Comparison of ENCODE assay signal across 9 cellular contexts in the genomic region with DNA sequence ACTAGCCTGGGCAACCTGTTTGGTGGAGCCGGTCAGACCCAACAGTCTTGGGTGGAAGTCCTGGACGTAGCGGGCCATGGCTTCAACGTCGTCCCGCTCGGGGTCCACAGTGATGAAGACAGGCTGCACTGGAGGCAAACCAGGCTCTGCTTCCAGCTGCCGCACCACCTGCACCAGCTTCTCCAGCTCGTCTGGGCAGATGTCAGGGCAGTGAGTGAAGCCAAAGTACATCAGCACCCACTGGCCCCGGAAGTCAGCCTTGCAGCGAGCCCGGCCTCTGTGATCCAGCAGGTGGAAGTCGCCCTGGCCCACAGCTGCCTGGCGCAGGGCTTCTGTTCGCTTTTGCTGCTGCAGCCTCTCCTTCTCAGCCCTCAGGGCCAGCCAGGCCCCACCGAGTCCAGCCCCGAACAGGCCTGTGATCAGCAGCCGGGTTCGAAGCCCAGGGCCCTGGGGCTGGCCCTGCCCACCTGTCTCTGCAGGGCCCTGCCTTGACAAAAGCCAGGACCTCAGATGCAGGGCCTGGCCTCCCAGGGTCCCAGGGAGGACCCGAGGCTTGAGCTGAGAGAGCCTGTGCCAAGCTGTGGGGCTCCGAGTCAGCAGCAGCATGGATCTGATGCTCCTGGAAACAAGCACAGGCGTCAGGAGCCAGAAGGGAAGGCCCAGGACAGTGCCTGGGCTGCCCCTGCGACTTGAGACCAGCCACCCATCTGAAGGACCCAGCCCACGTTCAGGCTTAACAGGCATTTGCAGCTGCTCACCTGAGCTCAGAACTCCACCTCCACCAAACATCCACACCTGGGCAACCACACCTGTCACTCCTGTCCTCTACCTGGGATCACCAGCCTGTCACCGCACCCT. TPM values are rescaled to one million over a fixed set of nuclear protein-coding genes. Genes with fewer than 3 reads are reported as not detected.
DNase-seq lines count a peak whose midpoint lies in the region; ATAC-seq and TF ChIP-seq lines count a peak whose summit lies in the region.
"Had no signal": no experiment of that assay in that cellular context is flagged by ENCODE, and none has a peak within 500 bp of the region (broad histone marks: within the 10 kb centered on the region; RNA-seq: fewer than 3 reads in every experiment).

No MANE protein-coding gene starts in this region.

- in situ Hi-C loops in KBM-7 (cut with MboI; ENCODE audit: low pct_unique_long_range_greater_than_20kb, low sequenced_read_pairs) = no loop called here

- intact Hi-C loops in activated T-helper 2 cell treated with anti-CD3 and anti-CD28 coated beads, Interferon-gamma antibody, Interleukin-2, Interleukin-4, amounts not matched to agents 10 μg/mL and 5 μg/mL and 100 μg/mL, durations not matched to agents 14 hours and 24 hours and 36 hours (cut with micrococcal nuclease) = loop anchor here (10.0 kb wide), 1 partner anchor 279 kb away; the partner anchor contains the start of gene TUBGCP6
- intact Hi-C loops in left colon (cut with DNase I, micrococcal nuclease) = no loop called here
- intact Hi-C loops in testis (cut with DNase I; ENCODE audit: low total_unique reads) = no loop called here

- peak; percentile 12 for ATAC-seq in left colon
- no peak for ATAC-seq in upper lobe of left lung (ENCODE audit: low FRiP score in 2 of 2)

- H3K36me3 ChIP-seq in upper lobe of left lung (peaks cover 22 to 54% (median 43%) of the 10 kb centered on the region in 4 donors), testis (ENCODE audit: low read depth, missing control alignments) (no peaks in the 10 kb centered on the region)

- H3K4me1 Mint-ChIP-seq in activated naive CD4-positive, alpha-beta T cell treated with anti-CD3 and anti-CD28 coated beads, Interleukin-2, amount 50 U/mL, for 24 hours = peaks cover 28% of the 10 kb centered on the region
- peaks cover 24% of the 10 kb centered on the region for H3K4me1 Mint-ChIP-seq in activated T-helper 2 cell treated with anti-CD3 and anti-CD28 coated beads, Interferon-gamma antibody, Interleukin-2, Interleukin-4, amounts not matched to agents 10 μg/mL and 5 μg/mL and 100 μg/mL, durations not matched to agents 14 hours and 24 hours and 36 hours (ENCODE audit: low read depth)

- H3K4me1 ChIP-seq in upper lobe of left lung (peaks cover 31 to 47% (median 37%) of the 10 kb centered on the region in 4 donors), testis (peaks cover 17% of the 10 kb centered on the region)

- H3K36me3 Mint-ChIP-seq in activated naive CD4-positive, alpha-beta T cell treated with anti-CD3 and anti-CD28 coated beads, Interleukin-2, amount 50 U/mL, for 24 hours = peaks cover 5% of the 10 kb centered on the region
- H3K36me3 Mint-ChIP-seq in activated T-helper 2 cell treated with anti-CD3 and anti-CD28 coated beads, Interferon-gamma antibody, Interleukin-2, Interleukin-4, amounts not matched to agents 10 μg/mL and 5 μg/mL and 100 μg/mL, durations not matched to agents 14 hours and 24 hours and 36 hours (ENCODE audit: low read depth) = peaks cover 48% of the 10 kb centered on the region

- peak overlapping the region in 3 of 4 donors; percentile 97 to 100 (median 99) for H3K27ac ChIP-seq in upper lobe of left lung
- H3K27ac ChIP-seq in testis = no peak overlapping the region

- H3K9me3 ChIP-seq in upper lobe of left lung (no peaks in the 10 kb centered on the region), testis (no peaks in the 10 kb centered on the region)

- peak overlapping the region; percentile 97 for H3K4me3 Mint-ChIP-seq in activated naive CD4-positive, alpha-beta T cell treated with anti-CD3 and anti-CD28 coated beads, Interleukin-2, amount 50 U/mL, for 24 hours
- H3K4me3 Mint-ChIP-seq in activated T-helper 2 cell treated with anti-CD3 and anti-CD28 coated beads, Interferon-gamma antibody, Interleukin-2, Interleukin-4, amounts not matched to agents 10 μg/mL and 5 μg/mL and 100 μg/mL, durations not matched to agents 14 hours and 24 hours and 36 hours (ENCODE audit: low read depth) = peak overlapping the region; percentile 94

- no peaks in the 10 kb centered on the region for H3K27me3 ChIP-seq in upper lobe of left lung
- no peaks in the 10 kb centered on the region for H3K27me3 ChIP-seq in testis

- H3K27me3 Mint-ChIP-seq in activated naive CD4-positive, alpha-beta T cell treated with anti-CD3 and anti-CD28 coated beads, Interleukin-2, amount 50 U/mL, for 24 hours = no peaks in the 10 kb centered on the region
- H3K27me3 Mint-ChIP-seq in activated T-helper 2 cell treated with anti-CD3 and anti-CD28 coated beads, Interferon-gamma antibody, Interleukin-2, Interleukin-4, amounts not matched to agents 10 μg/mL and 5 μg/mL and 100 μg/mL, durations not matched to agents 14 hours and 24 hours and 36 hours (ENCODE audit: low read depth) = no peaks in the 10 kb centered on the region

- TF ChIP-seq EP300 in upper lobe of left lung (IDR thresholded peaks at IDR 0.05) = no peak

- H3K9me3 Mint-ChIP-seq in activated naive CD4-positive, alpha-beta T cell treated with anti-CD3 and anti-CD28 coated beads, Interleukin-2, amount 50 U/mL, for 24 hours = no peaks in the 10 kb centered on the region
- H3K9me3 Mint-ChIP-seq in activated T-helper 2 cell treated with anti-CD3 and anti-CD28 coated beads, Interferon-gamma antibody, Interleukin-2, Interleukin-4, amounts not matched to agents 10 μg/mL and 5 μg/mL and 100 μg/mL, durations not matched to agents 14 hours and 24 hours and 36 hours = no peaks in the 10 kb centered on the region

- H3K4me3 ChIP-seq in upper lobe of left lung (peak overlapping the region; percentile 69 to 94 (median 82)), testis (peak overlapping the region in 1 of 2 donors; percentile 73)

- peak overlapping the region; percentile 79 for H3K27ac Mint-ChIP-seq in activated naive CD4-positive, alpha-beta T cell treated with anti-CD3 and anti-CD28 coated beads, Interleukin-2, amount 50 U/mL, for 24 hours
- peak overlapping the region; percentile 78 for H3K27ac Mint-ChIP-seq in activated T-helper 2 cell treated with anti-CD3 and anti-CD28 coated beads, Interferon-gamma antibody, Interleukin-2, Interleukin-4, amounts not matched to agents 10 μg/mL and 5 μg/mL and 100 μg/mL, durations not matched to agents 14 hours and 24 hours and 36 hours

- TF ChIP-seq CTCF in upper lobe of left lung (IDR thresholded peaks at IDR 0.05) = no peak
- no peak for TF ChIP-seq CTCF in testis (IDR thresholded peaks at IDR 0.05)

- 89 to 96% methylated on average over 10 to 23 of the region's 25 CpGs for WGBS in upper lobe of left lung, 2 donors
- 83 to 84% methylated on average over 7 to 24 of the region's 25 CpGs for WGBS in testis, 2 donors

- DNase-seq in activated naive CD4-positive, alpha-beta T cell treated with Interleukin-2 at 50 U/mL for 16 hours = no peak
- no peak for DNase-seq in activated T-helper 2 cell treated with anti-CD3 and anti-CD28 coated beads, Interferon-gamma antibody, Interleukin-2, Interleukin-4, amounts not matched to agents 10 μg/mL and 5 μg/mL and 100 μg/mL, durations not matched to agents 14 hours and 24 hours and 36 hours (ENCODE audit: low spot score)
- DNase-seq in left colon (peak; percentile 40 to 67), upper lobe of left lung (peak in 1 of 2 donors; percentile 85), testis (no peak), KBM-7 (no peak), SW480 (ENCODE audit: low spot score) (no peak)

- no peak for TF ChIP-seq POLR2A in upper lobe of left lung (IDR thresholded peaks at IDR 0.05)
- TF ChIP-seq POLR2A in testis (IDR thresholded peaks at IDR 0.05) = no peak

RNA-seq across cellular contexts. Expression of gene SCO2, which starts 1.4 kb away (rescaled TPM):
- total RNA-seq in activated T-helper 2 cell treated with anti-CD3 and anti-CD28 coated beads, Interferon-gamma antibody, Interleukin-2, Interleukin-4, amounts not matched to agents 10 μg/mL and 5 μg/mL and 100 μg/mL, durations not matched to agents 14 hours and 24 hours and 36 hours = 3.8 and 8.7 TPM in 2 replicates
- total RNA-seq in left colon = 1 to 10 TPM; 5.5 to 5.7 TPM
- 10 to 100 TPM in 2 of 6 donors, 1 to 10 TPM in 3, not detected in 1; 1.7 to 14.0 (median 9.2) TPM for total RNA-seq in upper lobe of left lung
- total RNA-seq in testis = 1 to 10 TPM; 4.1 to 4.8 TPM
- 1.8 TPM for polyA plus RNA-seq in testis (ENCODE audit: insufficient read depth, low read depth, low replicate concordance)

RNA-seq across cellular contexts. Expression of gene TYMP, which starts 5.8 kb away (rescaled TPM):
- total RNA-seq in activated T-helper 2 cell treated with anti-CD3 and anti-CD28 coated beads, Interferon-gamma antibody, Interleukin-2, Interleukin-4, amounts not matched to agents 10 μg/mL and 5 μg/mL and 100 μg/mL, durations not matched to agents 14 hours and 24 hours and 36 hours = 35.9 and 36.9 TPM in 2 replicates
- total RNA-seq in left colon = 10 to 100 TPM; 32.0 to 33.0 TPM
- 100 to 1,000 TPM; 162 to 346 (median 248) TPM for total RNA-seq in upper lobe of left lung
- 10 to 100 TPM; 12.5 to 15.4 TPM for total RNA-seq in testis
- polyA plus RNA-seq in testis (ENCODE audit: insufficient read depth, low read depth, low replicate concordance) = 25.9 TPM

RNA-seq across cellular contexts. Expression of gene NCAPH2, which starts 16.0 kb away (rescaled TPM):
- 112 and 115 TPM in 2 replicates for total RNA-seq in activated T-helper 2 cell treated with anti-CD3 and anti-CD28 coated beads, Interferon-gamma antibody, Interleukin-2, Interleukin-4, amounts not matched to agents 10 μg/mL and 5 μg/mL and 100 μg/mL, durations not matched to agents 14 hours and 24 hours and 36 hours
- total RNA-seq in left colon = 10 to 100 TPM; 26.6 to 27.1 TPM
- 100 to 1,000 TPM in 1 of 6 donors, 10 to 100 TPM in 5; 55.4 to 104 (median 62.2) TPM for total RNA-seq in upper lobe of left lung
- total RNA-seq in testis = 10 to 100 TPM; 88.5 to 89.2 TPM
- 67.4 TPM for polyA plus RNA-seq in testis (ENCODE audit: insufficient read depth, low read depth, low replicate concordance)

RNA-seq across cellular contexts. Expression of gene LMF2, which starts 16.5 kb away (rescaled TPM):
- total RNA-seq in activated T-helper 2 cell treated with anti-CD3 and anti-CD28 coated beads, Interferon-gamma antibody, Interleukin-2, Interleukin-4, amounts not matched to agents 10 μg/mL and 5 μg/mL and 100 μg/mL, durations not matched to agents 14 hours and 24 hours and 36 hours = 77.2 and 81.8 TPM in 2 replicates
- total RNA-seq in left colon (10 to 100 TPM; 58.7 to 59.3 TPM), upper lobe of left lung (10 to 100 TPM; 36.0 to 87.4 (median 77.4) TPM), testis (100 to 1,000 TPM in 1 of 2 donors, 10 to 100 TPM in 1; 95.4 to 109 TPM)
- 59.7 TPM for polyA plus RNA-seq in testis (ENCODE audit: insufficient read depth, low read depth, low replicate concordance)

RNA-seq across cellular contexts. Expression of gene KLHDC7B, which starts 21.7 kb away (rescaled TPM):
- total RNA-seq in activated T-helper 2 cell treated with anti-CD3 and anti-CD28 coated beads, Interferon-gamma antibody, Interleukin-2, Interleukin-4, amounts not matched to agents 10 μg/mL and 5 μg/mL and 100 μg/mL, durations not matched to agents 14 hours and 24 hours and 36 hours = 3.0 and 3.3 TPM in 2 replicates
- total RNA-seq in left colon (under 1 TPM in 1 of 2 donors, not detected in 1; 0.17 TPM), upper lobe of left lung (1 to 10 TPM in 2 of 6 donors, under 1 TPM in 2, not detected in 2; 0.39 to 1.5 (median 0.81) TPM), testis (under 1 TPM; 0.24 to 0.93 TPM)
- polyA plus RNA-seq in testis (ENCODE audit: insufficient read depth, low read depth, low replicate concordance) = 0.51 TPM
- total RNA-seq: myocyte had no signal

Comparison
In these comparisons a context has a peak if more than half of its experiments do, and no peak if none do; other contexts are left out.
1. DNase-seq: peak in left colon (2 of 2); none in activated naive CD4-positive, alpha-beta T cell treated with Interleukin-2 at 50 U/mL for 16 hours (single experiment), activated T-helper 2 cell treated with anti-CD3 and anti-CD28 coated beads, Interferon-gamma antibody, Interleukin-2, Interleukin-4, amounts not matched to agents 10 μg/mL and 5 μg/mL and 100 μg/mL, durations not matched to agents 14 hours and 24 hours and 36 hours (single experiment), testis (single experiment), KBM-7 (single experiment) and SW480 (single experiment).
2. H3K27ac ChIP-seq: peak in upper lobe of left lung (3 of 4); none in testis (0 of 2).